ENCODE assay signal across 8 cellular contexts in genomic region chr3:151169700-151170224, GRCh38. TPM values are rescaled to one million over a fixed set of nuclear protein-coding genes. Genes with fewer than 3 reads are reported as not detected.
DNase-seq lines count a peak whose midpoint lies in the region; TF ChIP-seq lines count a peak whose summit lies in the region.

No MANE protein-coding gene starts in this region.

- H4K20me1 ChIP-seq in GM23248 (ENCODE audit: insufficient read depth) = no peaks in the 10 kb centered on the region

- H3K4me3 ChIP-seq in CD8-positive, alpha-beta memory T cell (ENCODE audit: low read length) = no peak overlapping the region
- no peak overlapping the region for H3K4me3 ChIP-seq in GM23248

- no peaks in the 10 kb centered on the region for H3K9me2 ChIP-seq in GM23248 (ENCODE audit: insufficient read depth)

- H3K79me2 ChIP-seq in GM23248 (ENCODE audit: insufficient read depth) = no peaks in the 10 kb centered on the region

- no peaks in the 10 kb centered on the region for H3K36me3 Mint-ChIP-seq in CD8-positive, alpha-beta memory T cell
- no peaks in the 10 kb centered on the region for H3K36me3 Mint-ChIP-seq in dendritic cell treated with granulocyte-macrophage colony-stimulating factor and Interleukin-4, amounts not matched to agents 40 ng/mL and 50 ng/mL, for 4 days (ENCODE audit: low read depth)
- H3K36me3 Mint-ChIP-seq in endothelial cell (ENCODE audit: low read depth, unreplicated experiment) = no peaks in the 10 kb centered on the region

- H3K36me3 ChIP-seq in CD8-positive, alpha-beta memory T cell (ENCODE audit: insufficient read depth, low read length) = no peaks in the 10 kb centered on the region
- H3K36me3 ChIP-seq in GM23248 (ENCODE audit: low read depth) = no peaks in the 10 kb centered on the region

- POLR2A ChIA-PET in CD8-positive, alpha-beta memory T cell (lab: Charles Lee) = no interaction called here

- H3K27me3 ChIP-seq in CD8-positive, alpha-beta memory T cell (ENCODE audit: insufficient read depth, low read length, poor library complexity, severe bottlenecking) = no peaks in the 10 kb centered on the region
- no peaks in the 10 kb centered on the region for H3K27me3 ChIP-seq in GM23248 (replicated peaks; ENCODE audit: insufficient read depth)

- H3K9me3 Mint-ChIP-seq in CD8-positive, alpha-beta memory T cell = no peaks in the 10 kb centered on the region
- no peaks in the 10 kb centered on the region for H3K9me3 Mint-ChIP-seq in dendritic cell treated with granulocyte-macrophage colony-stimulating factor and Interleukin-4, amounts not matched to agents 40 ng/mL and 50 ng/mL, for 4 days
- no peaks in the 10 kb centered on the region for H3K9me3 Mint-ChIP-seq in endothelial cell (ENCODE audit: unreplicated experiment)

- in situ Hi-C loops in GM23248 (cut with MboI) = loop anchor here (5.0 to 10.0 kb wide), 2 partner anchors 55 to 108 kb away; partner anchors contain the start of gene P2RY14

- no peak overlapping the region for H3K4me2 ChIP-seq in GM23248 (ENCODE audit: unreplicated experiment)

- peak overlapping the region; percentile 1 to 94 (median 60) for H3K27ac Mint-ChIP-seq in CD8-positive, alpha-beta memory T cell
- H3K27ac Mint-ChIP-seq in dendritic cell treated with granulocyte-macrophage colony-stimulating factor and Interleukin-4, amounts not matched to agents 40 ng/mL and 50 ng/mL, for 4 days = peak overlapping the region; percentile 94
- no peak overlapping the region for H3K27ac Mint-ChIP-seq in endothelial cell (ENCODE audit: unreplicated experiment)

- H3K4me1 Mint-ChIP-seq in CD8-positive, alpha-beta memory T cell = peaks cover 34 to 48% (median 41%) of the 10 kb centered on the region in 3 donors
- peaks cover 50% of the 10 kb centered on the region for H3K4me1 Mint-ChIP-seq in dendritic cell treated with granulocyte-macrophage colony-stimulating factor and Interleukin-4, amounts not matched to agents 40 ng/mL and 50 ng/mL, for 4 days (ENCODE audit: low read depth)
- H3K4me1 Mint-ChIP-seq in endothelial cell (ENCODE audit: unreplicated experiment) = peaks cover 27% of the 10 kb centered on the region

- CTCF ChIA-PET in CD8-positive, alpha-beta memory T cell (lab: Charles Lee) = interaction anchor here (0.7 to 3.3 kb wide), 8 partner anchors 23 to 119 kb away, joined by 3 to 54 read pairs (median 4); partner anchors contain the start of gene P2RY14

- peaks cover 30% of the 10 kb centered on the region for H3K4me1 ChIP-seq in CD8-positive, alpha-beta memory T cell (ENCODE audit: insufficient read depth, low read length)
- no peaks in the 10 kb centered on the region for H3K4me1 ChIP-seq in GM23248 (ENCODE audit: insufficient read depth)

- intact Hi-C loops in dendritic cell treated with granulocyte-macrophage colony-stimulating factor and Interleukin-4, amounts not matched to agents 40 ng/mL and 50 ng/mL, for 4 days (cut with micrococcal nuclease) = loop anchor here (1.0 to 10.0 kb wide), 4 partner anchors 38 to 668 kb away; no protein-coding TSS in a partner anchor

- peak overlapping the region in 4 of 7 donors; percentile 16 to 37 (median 26) for H3K4me3 Mint-ChIP-seq in CD8-positive, alpha-beta memory T cell
- H3K4me3 Mint-ChIP-seq in dendritic cell treated with granulocyte-macrophage colony-stimulating factor and Interleukin-4, amounts not matched to agents 40 ng/mL and 50 ng/mL, for 4 days = no peak overlapping the region
- no peak overlapping the region for H3K4me3 Mint-ChIP-seq in endothelial cell (ENCODE audit: unreplicated experiment)

- no peak overlapping the region for H2AFZ ChIP-seq in GM23248

- H3K27ac ChIP-seq in CD8-positive, alpha-beta memory T cell (ENCODE audit: low read depth, low read length) = no peak overlapping the region
- no peak overlapping the region for H3K27ac ChIP-seq in GM23248

- DNase-seq in CD8-positive, alpha-beta memory T cell = no peak
- peak; percentile 30 for DNase-seq in GM23248
- peak; percentile 89 for DNase-seq in NOMO-1 treated with dmso at 0.1 percent for 144 hours (lab: John Stamatoyannopoulos, UW; ENCODE audit: unreplicated experiment)
- peak; percentile 53 to 66 for DNase-seq in stimulated activated CD4-positive, alpha-beta T cell treated with anti-CD3 and anti-CD28 coated beads, Interleukin-2, amount 100 ng/mL, for 24 hours
- DNase-seq in HuH-7 (ENCODE audit: low spot score) = no peak
- DNase-seq in NCI-H2029 (lab: John Stamatoyannopoulos, UW) = no peak
- DNase-seq in endothelial cell (ENCODE audit: low spot score) = no peak

- WGBS in GM23248 (ENCODE audit: low coverage in 1 of 2, low lambda C conversion rate in 2 of 2, missing lambda C conversion rate in 2 of 2), 2 experiments = 82 to 84% methylated on average over 5 of the region's 5 CpGs

- no peak overlapping the region for H3K9ac ChIP-seq in GM23248

- no peaks in the 10 kb centered on the region for H3F3A ChIP-seq in GM23248 (ENCODE audit: insufficient read depth)

- H3K27me3 Mint-ChIP-seq in CD8-positive, alpha-beta memory T cell = no peaks in the 10 kb centered on the region
- no peaks in the 10 kb centered on the region for H3K27me3 Mint-ChIP-seq in dendritic cell treated with granulocyte-macrophage colony-stimulating factor and Interleukin-4, amounts not matched to agents 40 ng/mL and 50 ng/mL, for 4 days
- peaks cover 3% of the 10 kb centered on the region for H3K27me3 Mint-ChIP-seq in endothelial cell (ENCODE audit: unreplicated experiment)

- no peak for TF ChIP-seq CTCF in endothelial cell (IDR thresholded peaks at IDR 0.05; ENCODE audit: unreplicated experiment)

- no peaks in the 10 kb centered on the region for H3K9me3 ChIP-seq in CD8-positive, alpha-beta memory T cell (ENCODE audit: low read length)
- H3K9me3 ChIP-seq in GM23248 (ENCODE audit: low read depth) = no peaks in the 10 kb centered on the region

RNA-seq across cellular contexts. Expression of gene GPR171, which starts 33.3 kb away (rescaled TPM):
- 100 to 1,000 TPM; 179 to 188 TPM for total RNA-seq in CD8-positive, alpha-beta memory T cell
- 264 TPM for polyA plus RNA-seq in CD8-positive, alpha-beta memory T cell
- total RNA-seq in GM23248 (2014; rRNA removed; shearing (Covaris generic)) = not detected in 2 replicates
- polyA plus RNA-seq in GM23248 (2016; fragmentation: Nextera tagmentation; extraction: Ambion mirVana) = not detected in 2 replicates
- not detected for total RNA-seq in endothelial cell (ENCODE audit: unreplicated experiment)

Comparison
In these comparisons a context has a peak if more than half of its experiments do, and no peak if none do; other contexts are left out.
1. DNase-seq: peak in GM23248 (single experiment), NOMO-1 treated with dmso at 0.1 percent for 144 hours (single experiment) and stimulated activated CD4-positive, alpha-beta T cell treated with anti-CD3 and anti-CD28 coated beads, Interleukin-2, amount 100 ng/mL, for 24 hours (2 of 2); none in CD8-positive, alpha-beta memory T cell (0 of 5), HuH-7 (single experiment), NCI-H2029 (single experiment) and endothelial cell (single experiment).
2. H3K4me3 Mint-ChIP-seq: peak in CD8-positive, alpha-beta memory T cell (4 of 7); none in dendritic cell treated with granulocyte-macrophage colony-stimulating factor and Interleukin-4, amounts not matched to agents 40 ng/mL and 50 ng/mL, for 4 days (single experiment) and endothelial cell (single experiment).
3. RNA of gene GPR171, which starts 33.3 kb away (total RNA-seq): 179 to 188 TPM in CD8-positive, alpha-beta memory T cell; not detected in GM23248 and not detected in endothelial cell (single experiment); every median in the first group is over 100 times any median in the second.